ENCODE assay signal across 8 cellular contexts in genomic region chr2:151637284-151637781, GRCh38.
DNase-seq lines count a peak whose midpoint lies in the region; ATAC-seq and TF ChIP-seq lines count a peak whose summit lies in the region.

No MANE protein-coding gene starts in this region.

- peaks cover 0 to 7% (median 0%) of the 10 kb centered on the region in 3 donors for H3K9me3 Mint-ChIP-seq in T-cell

- TF ChIP-seq CTCF in GM12864 (IDR thresholded peaks at IDR 0.05; ENCODE audit: low read depth, low read length, missing control alignments): no peak

- POLR2A ChIA-PET in T-cell (lab: Charles Lee): interaction anchor here in 1 of 2 donors (0.8 to 1.1 kb wide), 2 partner anchors 13 to 14 kb away, joined by 3 to 5 read pairs; no protein-coding TSS in a partner anchor

- CTCF ChIA-PET in T-cell (lab: Charles Lee): interaction anchor here (0.6 to 2.2 kb wide), 5 partner anchors 14 to 435 kb away, joined by 3 to 5 read pairs (median 3); no protein-coding TSS in a partner anchor

- peak; percentile 33 for DNase-seq in GM12864 (ENCODE audit: low read depth)
- peak; percentile 35 to 72 (median 56) for DNase-seq in T-cell
- peak; percentile 6 for DNase-seq in activated naive CD8-positive, alpha-beta T cell treated with anti-CD3 and anti-CD28 coated beads, Interleukin-2, amount 50 U/mL, for 16 hours (ENCODE audit: low read depth, low spot score)
- peak; percentile 46 for DNase-seq in stimulated activated CD4-positive, alpha-beta T cell treated with anti-CD3 and anti-CD28 coated beads, Interleukin-2, amount 100 ng/mL, for 4 hours (ENCODE audit: low read depth)
- DNase-seq in cortex of kidney (lab: John Stamatoyannopoulos, UW): no peak
- no peak for DNase-seq in LoVo (ENCODE audit: low spot score)
- DNase-seq in occipital lobe (lab: John Stamatoyannopoulos, UW): no peak

- H3K27me3 Mint-ChIP-seq in T-cell: no peaks in the 10 kb centered on the region

- peak overlapping the region; percentile 94 to 96 for H3K27ac Mint-ChIP-seq in T-cell

- ATAC-seq in HG02763 (IDR thresholded peaks at IDR 0.05; ENCODE audit: unreplicated experiment): peak; percentile 67
- peak; percentile 98 to 100 (median 99) for ATAC-seq in T-cell (replicated peaks in 1 of 4)

- peak overlapping the region; percentile 69 to 85 (median 72) for H3K4me3 Mint-ChIP-seq in T-cell

- H3K36me3 Mint-ChIP-seq in T-cell: peaks cover 8% of the 10 kb centered on the region

- peaks cover 35 to 63% (median 44%) of the 10 kb centered on the region in 3 donors for H3K4me1 Mint-ChIP-seq in T-cell

- no peak overlapping the region for H3K4me3 ChIP-seq in GM12864 (ENCODE audit: low read depth, low read length)

Comparison
In these comparisons a context has a peak if more than half of its experiments do, and no peak if none do; other contexts are left out.
1. DNase-seq: peak in GM12864 (single experiment), T-cell (34 of 34), activated naive CD8-positive, alpha-beta T cell treated with anti-CD3 and anti-CD28 coated beads, Interleukin-2, amount 50 U/mL, for 16 hours (single experiment) and stimulated activated CD4-positive, alpha-beta T cell treated with anti-CD3 and anti-CD28 coated beads, Interleukin-2, amount 100 ng/mL, for 4 hours (single experiment); none in cortex of kidney (single experiment), LoVo (single experiment) and occipital lobe (single experiment).